8 cellular contexts compared by ENCODE assay signal in the genomic region with DNA sequence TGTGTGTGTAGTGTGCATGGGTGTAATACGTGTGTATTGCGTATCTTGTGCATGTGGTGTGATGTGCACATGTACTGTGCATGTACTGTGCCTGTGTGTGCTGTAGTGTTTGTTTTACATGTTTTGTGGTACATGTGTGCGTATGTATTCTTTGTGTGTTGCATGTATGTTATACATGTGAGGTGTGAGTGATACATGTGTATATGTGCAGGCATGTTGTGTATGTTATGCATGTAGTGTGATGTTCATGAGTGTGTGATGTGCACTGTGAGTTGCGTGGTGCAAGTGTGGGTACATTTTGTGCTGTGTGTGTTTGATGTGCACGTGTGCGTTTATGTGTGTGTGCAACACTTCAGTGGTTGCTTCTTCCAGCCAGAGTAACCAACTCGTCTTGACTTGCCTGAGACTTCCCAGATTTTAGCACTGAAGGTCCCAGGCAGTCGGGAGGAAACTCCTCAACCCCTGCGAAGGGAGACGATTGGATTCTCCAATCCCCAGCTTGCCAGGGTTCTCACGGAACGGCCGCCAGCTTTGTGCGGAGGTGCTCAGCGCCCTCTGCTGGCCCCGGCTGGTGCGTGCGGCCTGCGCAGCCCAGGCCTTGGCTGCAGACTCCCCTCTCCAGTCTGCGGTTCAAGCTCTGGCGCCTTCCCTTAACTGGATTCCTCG. TPM values are rescaled to one million over a fixed set of nuclear protein-coding genes. Genes with fewer than 3 reads are reported as not detected.
DNase-seq lines count a peak whose midpoint lies in the region; ATAC-seq and TF ChIP-seq lines count a peak whose summit lies in the region.

No MANE protein-coding gene starts in this region.

- 19 to 29% methylated on average over 14 to 22 of the region's 22 CpGs for WGBS in testis, 2 donors

- TF ChIP-seq POLR2A in testis (IDR thresholded peaks at IDR 0.05): no peak

- H3K27ac ChIP-seq in testis: no peak overlapping the region

- intact Hi-C loops in testis (cut with DNase I; ENCODE audit: low total_unique reads): loop anchor here (5.0 kb wide), 1 partner anchor 126 kb away; no protein-coding TSS in a partner anchor

- H3K9me3 ChIP-seq in testis: no peaks in the 10 kb centered on the region

- peak; percentile 67 for DNase-seq in ACHN
- peak; percentile 91 for DNase-seq in KBM-7
- DNase-seq in activated T-cell treated with anti-CD3 and anti-CD28 coated beads for 4 hours: peak; percentile 28
- peak; percentile 89 for DNase-seq in fibroblast of pulmonary artery (ENCODE audit: low read depth)
- peak; percentile 60 for DNase-seq in omental fat pad (ENCODE audit: low spot score)
- peak; percentile 89 for DNase-seq in testis
- DNase-seq in DMS79 (lab: John Stamatoyannopoulos, UW): no peak

- H3K4me1 ChIP-seq in testis: peaks cover 9% of the 10 kb centered on the region

- peak; percentile 96 for TF ChIP-seq CTCF in fibroblast of pulmonary artery (IDR thresholded peaks at IDR 0.05; ENCODE audit: low read length, missing control alignments)
- peak in 2 of 3 donors; percentile 43 to 84 for TF ChIP-seq CTCF in omental fat pad (IDR thresholded peaks at IDR 0.05)
- peak; percentile 84 to 95 (median 93) for TF ChIP-seq CTCF in testis (IDR thresholded peaks at IDR 0.05)

- H3K27me3 ChIP-seq in testis: no peaks in the 10 kb centered on the region

- in situ Hi-C loops in ACHN (cut with HindIII; ENCODE audit: low pct_ligation_motif_present, low pct_unique_long_range_greater_than_20kb, low sequenced_read_pairs) (no loop called here), KBM-7 (cut with MboI; ENCODE audit: low pct_unique_long_range_greater_than_20kb, low sequenced_read_pairs) (no loop called here)

- no peaks in the 10 kb centered on the region for H3K36me3 ChIP-seq in testis (ENCODE audit: low read depth, missing control alignments)

- H3K4me3 ChIP-seq in fibroblast of pulmonary artery (replicated peaks; ENCODE audit: low read depth, low read length) (peak overlapping the region; percentile 6), testis (no peak overlapping the region)

- ATAC-seq in GM19397 (IDR thresholded peaks at IDR 0.05; ENCODE audit: unreplicated experiment) (peak; percentile 59), omental fat pad (ENCODE audit: low FRiP score) (peak; percentile 52)

RNA-seq across cellular contexts. Expression of gene GALNT15, which starts 3.6 kb away (rescaled TPM):
- total RNA-seq in omental fat pad (100 to 1,000 TPM; 135 to 717 (median 384) TPM), testis (10 to 100 TPM in 1 of 2 donors, 1 to 10 TPM in 1; 6.6 to 13.0 TPM)
- polyA plus RNA-seq in testis (ENCODE audit: insufficient read depth, low read depth, low replicate concordance): 16.5 TPM

Comparison
In these comparisons a context has a peak if more than half of its experiments do, and no peak if none do; other contexts are left out.
1. RNA of gene GALNT15, which starts 3.6 kb away (total RNA-seq): 135 to 717 TPM in omental fat pad; 6.6 to 13.0 TPM in testis; every median in the first group is over 4 times any median in the second.
2. Peak in every context shown above with its lines, with median percentiles within 50 percentile points of each other: CTCF ChIP-seq.